ENCODE assay signal across 11 cellular contexts in genomic region chr11:44205358-44205757, GRCh38.
"Had no signal": no experiment of that assay in that cellular context is flagged by ENCODE, and none has a peak within 500 bp of the region (broad histone marks: within the 10 kb centered on the region; RNA-seq: fewer than 3 reads in every experiment).

No MANE protein-coding gene starts in this region.

- H3K27ac ChIP-seq: GM23248 had no signal

- FAIRE-seq: H1, H54 had no signal

- H3K4me1 ChIP-seq: HAP-1 had no signal

- H3K9me3 ChIP-seq: HAP-1 had no signal

- DNase-seq: GM23248, GOT3, H7, H9, HCEC 1CT, HFFc6 had no signal

- H3K4me3 ChIP-seq: GM23248, GM23338, HAP-1 had no signal

- H3K36me3 ChIP-seq: HAP-1 had no signal

- ATAC-seq: GM23338, HCT116 had no signal
